15 cellular contexts compared by ENCODE assay signal in genomic region chr1:166874464-166874863, GRCh38. TPM values are rescaled to one million over a fixed set of nuclear protein-coding genes. Genes with fewer than 3 reads are reported as not detected.
A peak's percentile ranks its signal among the peaks of the same experiment; 100 is the strongest.
DNase-seq lines count a peak whose midpoint lies in the region; ATAC-seq, FAIRE-seq and TF ChIP-seq lines count a peak whose summit lies in the region.
"Had no signal": no experiment of that assay in that cellular context is flagged by ENCODE, and none has a peak within 500 bp of the region (broad histone marks: within the 10 kb centered on the region; RNA-seq: fewer than 3 reads in every experiment).

No MANE protein-coding gene starts in this region.

- no peak for TF ChIP-seq POLR2A in GM12878 (IDR thresholded peaks at IDR 0.05; ENCODE audit: low read depth, low read length)
- TF ChIP-seq POLR2A in esophagus squamous epithelium (IDR thresholded peaks at IDR 0.05): no peak

- FAIRE-seq in GM12878 (lab: Jason Lieb, UNC): no peak

- peaks cover 3% of the 10 kb centered on the region for H3K9me3 Mint-ChIP-seq in activated CD4-positive, alpha-beta T cell treated with anti-CD3 and anti-CD28 coated beads, Interleukin-2, amount 10 ng/mL, durations not matched to agents 7 days and 5 days
- H3K9me3 Mint-ChIP-seq in neural progenitor cell: peaks cover 8% of the 10 kb centered on the region
- H3K9me3 Mint-ChIP-seq: activated B cell treated with CpG ODN at 0.5 μM for 24 hours; activated naive CD4-positive, alpha-beta T cell treated with anti-CD3 and anti-CD28 coated beads, Interleukin-2, amount 50 U/mL, for 72 hours; dendritic cell treated with granulocyte-macrophage colony-stimulating factor and Interleukin-4, amounts not matched to agents 40 ng/mL and 50 ng/mL, for 4 days had no signal

- in situ Hi-C loops in GM12878 (cut with MboI): no loop called here

- H3K36me3 Mint-ChIP-seq in activated CD4-positive, alpha-beta T cell treated with anti-CD3 and anti-CD28 coated beads, Interleukin-2, amount 10 ng/mL, durations not matched to agents 7 days and 5 days (ENCODE audit: low read depth): peaks cover 16% of the 10 kb centered on the region
- H3K36me3 Mint-ChIP-seq in neural progenitor cell: peaks cover 19% of the 10 kb centered on the region

- H3K79me2 ChIP-seq in MM.1S (ENCODE audit: low read length): peaks cover 64% of the 10 kb centered on the region
- peaks cover 49% of the 10 kb centered on the region for H3K79me2 ChIP-seq in GM12878 (ENCODE audit: control insufficient read depth, insufficient read depth, low read length)
- peaks cover 63% of the 10 kb centered on the region for H3K79me2 ChIP-seq in neural progenitor cell (ENCODE audit: low read depth)

- no peak for DNase-seq in activated CD4-positive, alpha-beta T cell treated with anti-CD3 and anti-CD28 coated beads, Interleukin-2, amount 10 ng/mL, durations not matched to agents 7 days and 5 days
- DNase-seq in activated CD4-positive, alpha-beta T cell treated with anti-CD3 and anti-CD28 coated beads for 48 hours: no peak
- DNase-seq in MM.1S: no peak
- DNase-seq in GM12878 (ENCODE audit: low read depth, low spot score): no peak
- DNase-seq in neural progenitor cell (ENCODE audit: low spot score): peak; percentile 46
- no peak for DNase-seq in esophagus squamous epithelium (lab: John Stamatoyannopoulos, UW)
- no peak for DNase-seq in nucleus accumbens (lab: John Stamatoyannopoulos, UW)
- DNase-seq: activated B cell treated with CpG ODN at 0.5 μM for 24 hours, GDM1, left ventricle myocardium inferior, substantia nigra had no signal

- H3K27me3 Mint-ChIP-seq in activated CD4-positive, alpha-beta T cell treated with anti-CD3 and anti-CD28 coated beads, Interleukin-2, amount 10 ng/mL, durations not matched to agents 7 days and 5 days: peaks cover 2% of the 10 kb centered on the region
- H3K27me3 Mint-ChIP-seq in neural progenitor cell (ENCODE audit: insufficient read depth, low read depth): peaks cover 6% of the 10 kb centered on the region
- H3K27me3 Mint-ChIP-seq: activated B cell treated with CpG ODN at 0.5 μM for 24 hours; dendritic cell treated with granulocyte-macrophage colony-stimulating factor and Interleukin-4, amounts not matched to agents 40 ng/mL and 50 ng/mL, for 4 days had no signal

- RAD21 ChIA-PET in GM12878 (lab: Charles Lee; ENCODE audit: unreplicated experiment): interaction anchor here (1.1 kb wide), 1 partner anchor 33 kb away, joined by 3 read pairs; no protein-coding TSS in a partner anchor

- H3K9me3 ChIP-seq in MM.1S (replicated peaks; ENCODE audit: insufficient read depth, low read length) (no peaks in the 10 kb centered on the region), GM12878 (replicated peaks; ENCODE audit: control insufficient read depth, insufficient read depth, low read length) (no peaks in the 10 kb centered on the region), neural progenitor cell (ENCODE audit: low read depth) (no peaks in the 10 kb centered on the region), esophagus squamous epithelium (no peaks in the 10 kb centered on the region)
- H3K9me3 ChIP-seq: gastroesophageal sphincter, left ventricle myocardium inferior had no signal

- no peak overlapping the region for H3K27ac Mint-ChIP-seq in activated CD4-positive, alpha-beta T cell treated with anti-CD3 and anti-CD28 coated beads, Interleukin-2, amount 10 ng/mL, durations not matched to agents 7 days and 5 days
- no peak overlapping the region for H3K27ac Mint-ChIP-seq in neural progenitor cell

- intact Hi-C loops in GM12878 (cut with micrococcal nuclease; ENCODE audit: unreplicated experiment): no loop called here
- intact Hi-C loops in esophagus squamous epithelium (cut with DNase I): no loop called here

- H3K36me3 ChIP-seq in MM.1S (replicated peaks; ENCODE audit: insufficient read depth, low read length) (no peaks in the 10 kb centered on the region; the same call in 1 of the 2 replicates), GM12878 (ENCODE audit: control insufficient read depth in 2 of 2, insufficient read depth in 2 of 2, low read length in 1 of 2) (no peaks in the 10 kb centered on the region; a peak in 1 of 4 replicates), neural progenitor cell (no peaks in the 10 kb centered on the region), esophagus squamous epithelium (no peaks in the 10 kb centered on the region)
- H3K36me3 ChIP-seq: gastroesophageal sphincter, left ventricle myocardium inferior had no signal

- ATAC-seq in GM12878: no peak
- ATAC-seq in HG03039 (IDR thresholded peaks at IDR 0.05; ENCODE audit: unreplicated experiment): no peak
- ATAC-seq: activated naive CD4-positive, alpha-beta T cell treated with anti-CD3 and anti-CD28 coated beads, Interleukin-2, amount 50 U/mL, for 72 hours; gastroesophageal sphincter had no signal

- no peak for TF ChIP-seq RAD21 in GM12878 (IDR thresholded peaks at IDR 0.05; ENCODE audit: insufficient read depth, low read depth, low read length)

- SMC1A ChIA-PET in GM12878 (lab: Charles Lee; ENCODE audit: uncharacterized antibody, unreplicated experiment): no interaction called here

- peaks cover 18% of the 10 kb centered on the region for H3K4me1 ChIP-seq in MM.1S (ENCODE audit: low read length)
- H3K4me1 ChIP-seq in GM12878 (ENCODE audit: control insufficient read depth, insufficient read depth, low read length): peaks cover 11% of the 10 kb centered on the region
- H3K4me1 ChIP-seq in neural progenitor cell: peaks cover 19% of the 10 kb centered on the region
- peaks cover 11 to 63% (median 21%) of the 10 kb centered on the region in 3 donors for H3K4me1 ChIP-seq in esophagus squamous epithelium

- H3K27me3 ChIP-seq in MM.1S (replicated peaks; ENCODE audit: insufficient read depth, low read length): no peaks in the 10 kb centered on the region
- no peaks in the 10 kb centered on the region for H3K27me3 ChIP-seq in GM12878 (replicated peaks in 1 of 2; ENCODE audit: control insufficient read depth in 2 of 2, insufficient read depth in 2 of 2, low read length in 1 of 2)
- H3K27me3 ChIP-seq in neural progenitor cell: no peaks in the 10 kb centered on the region
- H3K27me3 ChIP-seq in esophagus squamous epithelium: no peaks in the 10 kb centered on the region
- H3K27me3 ChIP-seq: gastroesophageal sphincter had no signal

- H3K4me2 ChIP-seq in MM.1S (ENCODE audit: low read depth, low read length) (peak overlapping the region; percentile 73; the same call in 1 of the 2 replicates), GM12878 (ENCODE audit: control insufficient read depth, insufficient read depth) (peak overlapping the region; percentile 70), neural progenitor cell (peak overlapping the region; percentile 80)

- POLR2A ChIA-PET in activated CD4-positive, alpha-beta T cell treated with anti-CD3 and anti-CD28 coated beads, Interleukin-2, amount 10 ng/mL, durations not matched to agents 7 days and 5 days (lab: Charles Lee): interaction anchor here (0.6 kb wide), 1 partner anchor 1141 kb away, joined by 6 read pairs; no protein-coding TSS in a partner anchor
- POLR2A ChIA-PET in GM12878 (lab: Charles Lee): no interaction called here

- H4K20me1 ChIP-seq in MM.1S (ENCODE audit: insufficient read depth, low read length) (no peaks in the 10 kb centered on the region), GM12878 (ENCODE audit: control insufficient read depth, insufficient read depth) (no peaks in the 10 kb centered on the region), neural progenitor cell (ENCODE audit: low read depth) (peaks cover 60% of the 10 kb centered on the region)

- H3K27ac ChIP-seq in MM.1S (ENCODE audit: low read length) (no peak overlapping the region), GM12878 (ENCODE audit: control insufficient read depth, insufficient read depth) (no peak overlapping the region), neural progenitor cell (no peak overlapping the region), esophagus squamous epithelium (no peak overlapping the region)
- H3K27ac ChIP-seq: left ventricle myocardium inferior had no signal

- TF ChIP-seq EP300 in GM12878 (IDR thresholded peaks at IDR 0.05; ENCODE audit: borderline replicate concordance in 1 of 2, control insufficient read depth in 1 of 2, low read depth in 2 of 2, low read length in 2 of 2): no peak

- H3F3A ChIP-seq in MM.1S (ENCODE audit: insufficient read depth, low read length) (peaks cover 16% of the 10 kb centered on the region; the same call in 1 of the 2 replicates), neural progenitor cell (ENCODE audit: low read depth) (no peaks in the 10 kb centered on the region)

- H3K9ac ChIP-seq in MM.1S (ENCODE audit: low read length) (no peak overlapping the region), GM12878 (ENCODE audit: control insufficient read depth, insufficient read depth, low read length) (no peak overlapping the region; the same call in 1 of the 2 replicates), neural progenitor cell (no peak overlapping the region)

- TF ChIP-seq CTCF in MM.1S (IDR thresholded peaks at IDR 0.05; ENCODE audit: low read length) (no peak), GM12878 (IDR thresholded peaks at IDR 0.05 in 2 of 3, conservative IDR thresholded peaks at IDR 0.05 in 1 of 3; ENCODE audit: control insufficient read depth in 2 of 3, extremely low read depth in 1 of 3, insufficient read depth in 1 of 3, low read depth in 3 of 3, low read length in 3 of 3) (no peak), neural progenitor cell (IDR thresholded peaks at IDR 0.05) (no peak), esophagus squamous epithelium (IDR thresholded peaks at IDR 0.05) (no peak)

- H3K4me3 Mint-ChIP-seq in activated CD4-positive, alpha-beta T cell treated with anti-CD3 and anti-CD28 coated beads, Interleukin-2, amount 10 ng/mL, durations not matched to agents 7 days and 5 days: peak overlapping the region; percentile 51
- H3K4me3 Mint-ChIP-seq in neural progenitor cell: peak overlapping the region; percentile 78

- CTCF ChIA-PET in activated CD4-positive, alpha-beta T cell treated with anti-CD3 and anti-CD28 coated beads, Interleukin-2, amount 10 ng/mL, durations not matched to agents 7 days and 5 days (lab: Charles Lee): interaction anchor here (0.6 to 1.5 kb wide), 2 partner anchors 9 to 362 kb away, joined by 3 to 4 read pairs; no protein-coding TSS in a partner anchor
- CTCF ChIA-PET in GM12878 (lab: Yijun Ruan, JAX): interaction anchor here (0.6 to 2.1 kb wide), 4 partner anchors 34 to 1137 kb away, joined by 3 to 10 read pairs (median 4); no protein-coding TSS in a partner anchor

- no peak overlapping the region for H2AFZ ChIP-seq in MM.1S (ENCODE audit: low read length)
- no peak overlapping the region for H2AFZ ChIP-seq in GM12878 (ENCODE audit: control insufficient read depth, low read depth, low read length)
- no peak overlapping the region for H2AFZ ChIP-seq in neural progenitor cell (replicated peaks)

- no peaks in the 10 kb centered on the region for H3K9me2 ChIP-seq in MM.1S (replicated peaks; ENCODE audit: insufficient read depth, low read length)

- no TSS peak for BruUV-seq in GM12878 (replicated peaks; lab: Mats Ljungman, UMichigan)

- no peak overlapping the region for H3K4me3 ChIP-seq in MM.1S (ENCODE audit: low read length)
- H3K4me3 ChIP-seq in GM12878: no peak overlapping the region
- H3K4me3 ChIP-seq in neural progenitor cell: peak overlapping the region; percentile 76
- H3K4me3 ChIP-seq in esophagus squamous epithelium: no peak overlapping the region

- over 99% methylated on average over 8 of the region's 8 CpGs for WGBS in GM12878 (ENCODE audit: insufficient coverage, insufficient replicate concordance, low lambda C conversion rate, missing lambda C conversion rate)
- 85% methylated on average over 8 of the region's 8 CpGs for WGBS in esophagus squamous epithelium, 2 donors

- peaks cover 66% of the 10 kb centered on the region for H3K4me1 Mint-ChIP-seq in activated CD4-positive, alpha-beta T cell treated with anti-CD3 and anti-CD28 coated beads, Interleukin-2, amount 10 ng/mL, durations not matched to agents 7 days and 5 days
- H3K4me1 Mint-ChIP-seq in neural progenitor cell: peaks cover 45% of the 10 kb centered on the region

RNA-seq across cellular contexts. Expression of gene TADA1, which starts 1.6 kb away (rescaled TPM):
- 10 to 100 TPM; 17.0 to 18.8 TPM for total RNA-seq in activated CD4-positive, alpha-beta T cell treated with anti-CD3 and anti-CD28 coated beads, Interleukin-2, amount 10 ng/mL, durations not matched to agents 7 days and 5 days
- 18.3 and 18.9 TPM in 2 replicates for total RNA-seq in GM12878 (2013; cell fraction: nucleolus; rRNA removed)
- total RNA-seq in GM12878 (2014; rRNA removed) (18.6 and 21.3 TPM in 2 replicates), GM12878 (2014; rRNA removed; fragmentation: Illumina TruSeq; extraction: Trizol) (20.6 and 20.7 TPM in 2 replicates), GM12878 (2021) (15.1 and 15.2 TPM in 2 replicates), neural progenitor cell (ENCODE audit: low replicate concordance) (38.3 and 54.4 TPM in 2 replicates), esophagus squamous epithelium (10 to 100 TPM in 2 of 4 donors, 1 to 10 TPM in 2; 7.1 to 17.1 (median 10.7) TPM)
- 12.6 TPM for polyA plus RNA-seq in GM12878 (2011; ENCODE audit: low read depth)
- polyA plus RNA-seq in GM12878 (2011; rRNA removed) (34.6 and 36.4 TPM in 2 replicates), GM12878 (2014; fragmentation: Illumina TruSeq; extraction: Trizol) (25.9 and 31.1 TPM in 2 replicates), GM12878 (2014; fragmentation: Nextera tagmentation; extraction: Ambion mirVana) (10 to 100 TPM; 31.5 to 38.6 TPM), GM12878 (2014; rRNA removed) (13.1 and 15.3 TPM in 2 replicates), GM12878 (2016; fragmentation: Nextera tagmentation; extraction: Ambion mirVana) (10 to 100 TPM; 27.1 to 30.2 TPM)
- polyA plus RNA-seq in GM12878 (2011; cell fraction: cytosol; rRNA removed): 19.1 and 27.0 TPM in 2 replicates
- polyA plus RNA-seq in GM12878 (2011; cell fraction: nucleus; rRNA removed): 18.5 and 20.0 TPM in 2 replicates
- polyA plus RNA-seq in GM12878 (2012): 13.3 and 14.4 TPM in 2 replicates
- polyA minus RNA-seq in GM12878 (2011; rRNA and poly(A)+ RNA removed): 28.3 and 31.5 TPM in 2 replicates
- polyA minus RNA-seq in GM12878 (2011; cell fraction: cytosol; rRNA and poly(A)+ RNA removed): 8.4 and 10.5 TPM in 2 replicates
- 4.8 and 7.4 TPM in 2 replicates for polyA minus RNA-seq in GM12878 (2011; cell fraction: nucleus; rRNA and poly(A)+ RNA removed)

RNA-seq across cellular contexts. Expression of gene POGK, which starts 35.2 kb away (rescaled TPM):
- 10 to 100 TPM; 37.3 to 38.0 TPM for total RNA-seq in activated CD4-positive, alpha-beta T cell treated with anti-CD3 and anti-CD28 coated beads, Interleukin-2, amount 10 ng/mL, durations not matched to agents 7 days and 5 days
- total RNA-seq in GM12878 (2013; cell fraction: nucleolus; rRNA removed): 36.4 and 38.3 TPM in 2 replicates
- total RNA-seq in GM12878 (2014; rRNA removed) (24.9 and 28.0 TPM in 2 replicates), GM12878 (2014; rRNA removed; fragmentation: Illumina TruSeq; extraction: Trizol) (29.1 and 30.1 TPM in 2 replicates), GM12878 (2021) (34.6 and 37.3 TPM in 2 replicates), neural progenitor cell (ENCODE audit: low replicate concordance) (42.8 and 47.7 TPM in 2 replicates), esophagus squamous epithelium (10 to 100 TPM; 18.7 to 34.1 (median 25.3) TPM)
- polyA plus RNA-seq in GM12878 (2011; ENCODE audit: low read depth): 7.6 TPM
- polyA plus RNA-seq in GM12878 (2011; rRNA removed) (12.8 and 13.9 TPM in 2 replicates), GM12878 (2014; fragmentation: Illumina TruSeq; extraction: Trizol) (27.7 and 27.8 TPM in 2 replicates), GM12878 (2014; fragmentation: Nextera tagmentation; extraction: Ambion mirVana) (1 to 10 TPM; 5.3 to 8.1 TPM), GM12878 (2014; rRNA removed) (16.2 and 17.6 TPM in 2 replicates), GM12878 (2016; fragmentation: Nextera tagmentation; extraction: Ambion mirVana) (10 to 100 TPM; 18.2 to 19.1 TPM)
- 13.0 and 13.5 TPM in 2 replicates for polyA plus RNA-seq in GM12878 (2011; cell fraction: cytosol; rRNA removed)
- 26.4 and 28.3 TPM in 2 replicates for polyA plus RNA-seq in GM12878 (2011; cell fraction: nucleus; rRNA removed)
- 11.2 and 12.3 TPM in 2 replicates for polyA plus RNA-seq in GM12878 (2012)
- polyA minus RNA-seq in GM12878 (2011; rRNA and poly(A)+ RNA removed): 20.1 and 20.6 TPM in 2 replicates
- polyA minus RNA-seq in GM12878 (2011; cell fraction: cytosol; rRNA and poly(A)+ RNA removed): 8.0 and 9.7 TPM in 2 replicates
- 15.0 and 24.9 TPM in 2 replicates for polyA minus RNA-seq in GM12878 (2011; cell fraction: nucleus; rRNA and poly(A)+ RNA removed)
